24 cellular contexts compared by ENCODE assay signal in genomic region chr4:120691106-120691505, GRCh38.
DNase-seq lines count a peak whose midpoint lies in the region; FAIRE-seq and TF ChIP-seq lines count a peak whose summit lies in the region.
"Had no signal": no experiment of that assay in that cellular context is flagged by ENCODE, and none has a peak within 500 bp of the region (broad histone marks: within the 10 kb centered on the region; RNA-seq: fewer than 3 reads in every experiment).

No MANE protein-coding gene starts in this region.

- no peak overlapping the region for H2BK20ac ChIP-seq in H9 (ENCODE audit: low read depth, low read length, poor library complexity, severe bottlenecking)

- H2AFZ ChIP-seq in astrocyte (ENCODE audit: low read depth, low read length) (no peak overlapping the region), smooth muscle cell (ENCODE audit: low read depth) (no peak overlapping the region), H9 (ENCODE audit: low read length) (no peak overlapping the region)

- no peak overlapping the region for H2BK5ac ChIP-seq in H9 (ENCODE audit: insufficient read length, low read length)

- H3K36me3 ChIP-seq in astrocyte (ENCODE audit: insufficient read depth, low read length): no peaks in the 10 kb centered on the region
- no peaks in the 10 kb centered on the region for H3K36me3 ChIP-seq in smooth muscle cell (ENCODE audit: low read depth)
- H3K36me3 ChIP-seq: BLaER1 had no signal

- no peak for TF ChIP-seq CTCF in astrocyte (IDR thresholded peaks at IDR 0.05; ENCODE audit: insufficient read depth, low read depth, low read length)
- TF ChIP-seq CTCF in smooth muscle cell (IDR thresholded peaks at IDR 0.05; ENCODE audit: borderline replicate concordance, insufficient read depth, poor library complexity, severe bottlenecking): no peak
- no peak for TF ChIP-seq CTCF in H9 (conservative IDR thresholded peaks at IDR 0.05)

- H3K9ac ChIP-seq in astrocyte (ENCODE audit: low read length) (no peak overlapping the region), smooth muscle cell (ENCODE audit: low read depth) (no peak overlapping the region), H9 (ENCODE audit: extremely low read depth, insufficient read length, low read length) (no peak overlapping the region)
- H3K9ac ChIP-seq: BLaER1, KMS-11 had no signal

- H4K20me1 ChIP-seq in astrocyte (ENCODE audit: insufficient read depth, low read length): no peaks in the 10 kb centered on the region
- H4K20me1 ChIP-seq in smooth muscle cell (ENCODE audit: low read depth): no peaks in the 10 kb centered on the region
- no peaks in the 10 kb centered on the region for H4K20me1 ChIP-seq in H9 (ENCODE audit: control insufficient read depth, insufficient read depth, insufficient read length)
- H4K20me1 ChIP-seq: BLaER1 had no signal

- H3K79me2 ChIP-seq in astrocyte (ENCODE audit: insufficient read depth, low read length) (no peaks in the 10 kb centered on the region), smooth muscle cell (ENCODE audit: low read depth) (no peaks in the 10 kb centered on the region), H9 (ENCODE audit: insufficient read depth, low read length) (no peaks in the 10 kb centered on the region)

- no peak overlapping the region for H2BK12ac ChIP-seq in H9 (ENCODE audit: insufficient read length, low read depth, low read length)

- H3K4me3 ChIP-seq in astrocyte (ENCODE audit: insufficient read depth, low read depth, low read length) (no peak overlapping the region), smooth muscle cell (no peak overlapping the region)
- H3K4me3 ChIP-seq: A549, BLaER1 had no signal

- H3K4me1 Mint-ChIP-seq in astrocyte (ENCODE audit: low read depth, unreplicated experiment): peaks cover 29% of the 10 kb centered on the region
- H3K4me1 Mint-ChIP-seq in H9: no peaks in the 10 kb centered on the region

- no peak overlapping the region for H4K5ac ChIP-seq in H9 (ENCODE audit: insufficient read length, low read depth, low read length)

- H3K27ac Mint-ChIP-seq in astrocyte (ENCODE audit: unreplicated experiment) (no peak overlapping the region), H9 (no peak overlapping the region)
- H3K27ac Mint-ChIP-seq: CD4-positive, alpha-beta T cell had no signal

- H3K27ac ChIP-seq in astrocyte (ENCODE audit: low read depth, low read length): no peak overlapping the region
- H3K27ac ChIP-seq in smooth muscle cell (ENCODE audit: low read depth): peak overlapping the region; percentile 28
- no peak overlapping the region for H3K27ac ChIP-seq in H9 (ENCODE audit: insufficient read length, low read depth, low read length)
- H3K27ac ChIP-seq: A549, BLaER1, KMS-11 had no signal

- H3K36me3 Mint-ChIP-seq in astrocyte (ENCODE audit: low read depth, unreplicated experiment) (no peaks in the 10 kb centered on the region), H9 (ENCODE audit: insufficient read depth in 1 of 3, low read depth in 3 of 3) (no peaks in the 10 kb centered on the region)

- no peak overlapping the region for H4K8ac ChIP-seq in H9 (replicated peaks; ENCODE audit: insufficient read length, low read depth, low read length)

- H2AK5ac ChIP-seq in H9 (ENCODE audit: insufficient read length, low read length): no peak overlapping the region

- H3K18ac ChIP-seq in H9 (ENCODE audit: insufficient read length, low read depth, low read length): no peak overlapping the region

- H3K4ac ChIP-seq in H9 (ENCODE audit: low read depth, low read length): no peak overlapping the region

- no peak overlapping the region for H3K4me2 ChIP-seq in astrocyte (ENCODE audit: low read length)
- peak overlapping the region; percentile 13 for H3K4me2 ChIP-seq in smooth muscle cell
- H3K4me2 ChIP-seq in H9 (ENCODE audit: insufficient read depth, insufficient read length, low read length): no peak overlapping the region
- H3K4me2 ChIP-seq: A549, BLaER1, KMS-11 had no signal

- peaks cover 16% of the 10 kb centered on the region for H3F3A ChIP-seq in smooth muscle cell (ENCODE audit: low read depth)

- H3K4me3 Mint-ChIP-seq in astrocyte (ENCODE audit: unreplicated experiment): no peak overlapping the region
- no peak overlapping the region for H3K4me3 Mint-ChIP-seq in H9
- H3K4me3 Mint-ChIP-seq: CD4-positive, alpha-beta T cell had no signal

- H3K4me1 ChIP-seq in astrocyte (ENCODE audit: insufficient read depth, low read length) (no peaks in the 10 kb centered on the region), smooth muscle cell (ENCODE audit: low read depth) (peaks cover 22% of the 10 kb centered on the region), H9 (ENCODE audit: insufficient read depth, low read length) (no peaks in the 10 kb centered on the region)
- H3K4me1 ChIP-seq: BLaER1 had no signal

- no peak overlapping the region for H3K14ac ChIP-seq in H9 (ENCODE audit: insufficient read depth, low read length)

- H2BK15ac ChIP-seq in H9 (ENCODE audit: low read depth, low read length): no peak overlapping the region

- FAIRE-seq in astrocyte (lab: Jason Lieb, UNC): no peak
- FAIRE-seq: A549, GM12891, HTR-8/SVneo had no signal

- H3K27me3 Mint-ChIP-seq in astrocyte (ENCODE audit: low read depth, unreplicated experiment): no peaks in the 10 kb centered on the region
- H3K27me3 Mint-ChIP-seq in H9 (ENCODE audit: low read depth): no peaks in the 10 kb centered on the region

- H3K9me3 Mint-ChIP-seq in astrocyte (ENCODE audit: unreplicated experiment) (no peaks in the 10 kb centered on the region), H9 (no peaks in the 10 kb centered on the region)
- H3K9me3 Mint-ChIP-seq: CD4-positive, alpha-beta T cell had no signal

- DNase-seq in ELR (ENCODE audit: low read depth) (peak; percentile 3), astrocyte (ENCODE audit: low read depth) (peak; percentile 65), iris pigment epithelial cell (ENCODE audit: low read depth) (peak; percentile 35), smooth muscle cell (lab: John Stamatoyannopoulos, UW; ENCODE audit: unreplicated experiment) (no peak), H9 (no peak), hippocampal formation (lab: John Stamatoyannopoulos, UW) (no peak), NCI-H2171 treated with DMSO at 0.1 percent for 48 hours (lab: John Stamatoyannopoulos, UW) (no peak)
- DNase-seq: CD4-positive, alpha-beta T cell; COR-L47; DMS79; HCEC 1CT; NCI-H1092 treated with DMSO at 0.1 percent for 48 hours; NCI-H1436 treated with DMSO at 0.1 percent for 48 hours; NCI-H1930; NCI-H345; NCI-H524; NCI-H774; OCI-M1; Right ventricle myocardium superior had no signal

- no peak overlapping the region for H4K91ac ChIP-seq in H9 (ENCODE audit: insufficient read length, low read depth, low read length)

- H3K79me1 ChIP-seq in H9 (ENCODE audit: insufficient read depth, low read depth, low read length, poor library complexity, severe bottlenecking): no peaks in the 10 kb centered on the region

- no peak overlapping the region for H2BK120ac ChIP-seq in H9 (ENCODE audit: low read depth, low read length, poor library complexity, severe bottlenecking)

- no peak overlapping the region for H3K56ac ChIP-seq in H9 (ENCODE audit: insufficient read length, low read depth, low read length)

- no peak overlapping the region for H3K23ac ChIP-seq in H9 (ENCODE audit: insufficient read length, low read depth, low read length)

- H3K27me3 ChIP-seq in astrocyte (ENCODE audit: insufficient read depth, low read length) (no peaks in the 10 kb centered on the region), smooth muscle cell (ENCODE audit: low read depth) (no peaks in the 10 kb centered on the region), H9 (ENCODE audit: insufficient read depth, low read length) (no peaks in the 10 kb centered on the region)
- H3K27me3 ChIP-seq: BLaER1 had no signal

- no peaks in the 10 kb centered on the region for H3K23me2 ChIP-seq in H9 (ENCODE audit: insufficient read length, low read depth, low read length, poor library complexity, severe bottlenecking)

- H3K9me3 ChIP-seq in astrocyte (ENCODE audit: insufficient read depth, low read depth, low read length) (no peaks in the 10 kb centered on the region), smooth muscle cell (replicated peaks; ENCODE audit: low read depth) (no peaks in the 10 kb centered on the region), H9 (ENCODE audit: control insufficient read depth, low read depth, low read length) (no peaks in the 10 kb centered on the region)
- H3K9me3 ChIP-seq: A549, BLaER1 had no signal

- no peak overlapping the region for H3T11ph ChIP-seq in H9 (ENCODE audit: low read length)

Comparison
In these comparisons a context has a peak if more than half of its experiments do, and no peak if none do; other contexts are left out.
1. DNase-seq: peak in ELR (single experiment), astrocyte (single experiment) and iris pigment epithelial cell (single experiment); none in smooth muscle cell (single experiment), H9 (single experiment), hippocampal formation (0 of 2) and NCI-H2171 treated with DMSO at 0.1 percent for 48 hours (single experiment).